Comparison of ENCODE assay signal across 10 cellular contexts in the genomic region with DNA sequence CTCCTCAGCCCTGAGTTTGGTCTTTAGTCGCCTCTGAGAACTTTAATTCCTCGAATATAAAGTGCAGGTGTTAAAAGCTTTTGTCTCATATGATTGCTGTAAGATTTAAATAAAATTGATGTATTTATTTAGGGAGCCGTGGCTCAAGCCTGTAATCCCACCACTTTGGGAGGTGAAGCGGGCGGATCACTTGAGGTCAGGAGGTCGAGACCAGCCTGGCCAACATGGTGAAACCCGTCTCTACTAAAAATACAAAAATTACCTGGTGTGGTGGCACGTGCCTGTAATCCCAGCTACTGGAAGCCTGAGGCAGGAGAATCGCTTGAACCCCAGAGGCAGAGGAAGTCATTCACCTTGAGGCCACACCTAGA. TPM values are rescaled to one million over a fixed set of nuclear protein-coding genes. Genes with fewer than 3 reads are reported as not detected.
DNase-seq lines count a peak whose midpoint lies in the region; ATAC-seq and TF ChIP-seq lines count a peak whose summit lies in the region.
"Had no signal": no experiment of that assay in that cellular context is flagged by ENCODE, and none has a peak within 500 bp of the region (broad histone marks: within the 10 kb centered on the region; RNA-seq: fewer than 3 reads in every experiment).

No MANE protein-coding gene starts in this region.

- no peak overlapping the region for H2BK12ac ChIP-seq in neuronal stem cell (ENCODE audit: low read length)

- peaks cover 4% of the 10 kb centered on the region for H3K79me1 ChIP-seq in neuronal stem cell (ENCODE audit: low read depth, low read length)

- no peak overlapping the region for H2BK15ac ChIP-seq in neuronal stem cell (ENCODE audit: low read length)

- H3K79me2 ChIP-seq in Loucy (ENCODE audit: insufficient read depth, low read length), result peaks cover 45% of the 10 kb centered on the region

- no peak for ATAC-seq in body of pancreas
- no peak for ATAC-seq in GM19395 (IDR thresholded peaks at IDR 0.05; ENCODE audit: unreplicated experiment)

- H4K8ac ChIP-seq in neuronal stem cell (ENCODE audit: low read depth, low read length), result no peak overlapping the region

- CTCF ChIA-PET in Caco-2 (lab: Charles Lee), result no interaction called here

- H3K4me1 Mint-ChIP-seq in Caco-2 (ENCODE audit: low read depth, unreplicated experiment), result peaks cover 37% of the 10 kb centered on the region
- peaks cover 54% of the 10 kb centered on the region for H3K4me1 Mint-ChIP-seq in brain

- H3K4me3 ChIP-seq in Caco-2 (ENCODE audit: low read depth, low read length) (no peak overlapping the region), Loucy (ENCODE audit: low read length, poor library complexity, severe bottlenecking) (peak overlapping the region; percentile 54), neuronal stem cell (ENCODE audit: low read length in 2 of 2) (no peak overlapping the region), body of pancreas (no peak overlapping the region)

- H3K14ac ChIP-seq in neuronal stem cell (ENCODE audit: low read length), result no peak overlapping the region

- no peak for DNase-seq in Caco-2
- no peak for DNase-seq in neuronal stem cell (ENCODE audit: low spot score)
- no peak for DNase-seq in body of pancreas
- DNase-seq in HT-29 (ENCODE audit: low spot score), result no peak
- DNase-seq in RPMI8226, result no peak

- no peak for TF ChIP-seq POLR2A in body of pancreas (IDR thresholded peaks at IDR 0.05)

- no peak overlapping the region for H3K4ac ChIP-seq in neuronal stem cell (ENCODE audit: low read length)

- H3K9me2 ChIP-seq in Loucy (replicated peaks; ENCODE audit: low read depth, low read length), result no peaks in the 10 kb centered on the region

- H3K9ac ChIP-seq in Loucy (ENCODE audit: low read depth, low read length, poor library complexity, severe bottlenecking) (peak overlapping the region; percentile 59), neuronal stem cell (ENCODE audit: low read depth, low read length, poor library complexity) (no peak overlapping the region)

- no peak for TF ChIP-seq CTCF in Caco-2 (IDR thresholded peaks at IDR 0.05; ENCODE audit: insufficient read depth in 1 of 2, low read depth in 1 of 2, low read length in 1 of 2, severe bottlenecking in 1 of 2, unreplicated experiment in 1 of 2)
- no peak for TF ChIP-seq CTCF in Loucy (conservative IDR thresholded peaks at IDR 0.05; ENCODE audit: low read length)
- no peak for TF ChIP-seq CTCF in brain (conservative IDR thresholded peaks at IDR 0.05)
- TF ChIP-seq CTCF in body of pancreas (IDR thresholded peaks at IDR 0.05), result no peak

- no peaks in the 10 kb centered on the region for H3F3A ChIP-seq in Loucy (ENCODE audit: low read depth)

- no peak overlapping the region for H2AK5ac ChIP-seq in neuronal stem cell (ENCODE audit: low read depth, low read length)

- H2AFZ ChIP-seq in Loucy (ENCODE audit: low read length) (no peak overlapping the region), neuronal stem cell (ENCODE audit: low read length) (peak overlapping the region; percentile 84)

- H3K9me3 ChIP-seq in Caco-2, result no peaks in the 10 kb centered on the region
- H3K9me3 ChIP-seq in Loucy (ENCODE audit: insufficient read depth, low read depth, low read length), result no peaks in the 10 kb centered on the region
- H3K9me3 ChIP-seq in neuronal stem cell (replicated peaks in 1 of 2; ENCODE audit: control insufficient read depth in 2 of 2, insufficient read depth in 1 of 2, low read depth in 1 of 2, low read length in 2 of 2), result no peaks in the 10 kb centered on the region
- no peaks in the 10 kb centered on the region for H3K9me3 ChIP-seq in body of pancreas
- H3K9me3 ChIP-seq: adrenal gland, tibial nerve had no signal

- H3K23ac ChIP-seq in neuronal stem cell (ENCODE audit: low read depth, low read length, poor library complexity), result no peak overlapping the region

- H3K36me3 Mint-ChIP-seq in Caco-2 (ENCODE audit: insufficient read depth, unreplicated experiment) (peaks cover 49% of the 10 kb centered on the region), brain (peaks cover 9% of the 10 kb centered on the region)

- H3K36me3 ChIP-seq in Caco-2 (ENCODE audit: control insufficient read depth, insufficient read depth, low read length) (peaks cover 7% of the 10 kb centered on the region), Loucy (ENCODE audit: insufficient read depth, low read length) (peaks cover under 1% of the 10 kb centered on the region; the same call in 1 of the 2 replicates), neuronal stem cell (replicated peaks in 1 of 2; ENCODE audit: control insufficient read depth in 2 of 2, insufficient read depth in 2 of 2, low read length in 2 of 2) (peaks cover under 1 to 16% of the 10 kb centered on the region in 2 donors), body of pancreas (replicated peaks in 1 of 2; ENCODE audit: insufficient read depth in 1 of 2, low read depth in 2 of 2) (no peaks in the 10 kb centered on the region)
- H3K36me3 ChIP-seq: adrenal gland had no signal

- H2BK120ac ChIP-seq in neuronal stem cell (ENCODE audit: low read depth, low read length), result no peak overlapping the region

- H3K4me1 ChIP-seq in Caco-2 (peaks cover 29% of the 10 kb centered on the region), Loucy (ENCODE audit: insufficient read depth, low read length, poor library complexity, severe bottlenecking) (peaks cover 38% of the 10 kb centered on the region), neuronal stem cell (ENCODE audit: control insufficient read depth in 2 of 2, insufficient read depth in 1 of 2, low read depth in 1 of 2, low read length in 2 of 2) (peaks cover 11 to 13% of the 10 kb centered on the region in 2 donors), body of pancreas (peaks cover 43% of the 10 kb centered on the region)

- POLR2A ChIA-PET in Caco-2 (lab: Charles Lee), result interaction anchor here (0.5 to 1.0 kb wide), 11 partner anchors 7 to 1589 kb away, joined by 3 to 11 read pairs (median 4); a partner anchor contains a TSS

- H3K9me3 Mint-ChIP-seq in Caco-2 (ENCODE audit: unreplicated experiment), result no peaks in the 10 kb centered on the region
- H3K9me3 Mint-ChIP-seq in brain, result peaks cover 0 to 2% (median 0%) of the 10 kb centered on the region in 5 experiments

- no peak overlapping the region for H4K91ac ChIP-seq in neuronal stem cell (ENCODE audit: low read depth, low read length, poor library complexity)

- no peak overlapping the region for H3K18ac ChIP-seq in neuronal stem cell (ENCODE audit: low read length)

- intact Hi-C loops in Caco-2 (cut with micrococcal nuclease; ENCODE audit: unreplicated experiment), result loop anchor here (1.0 to 2.0 kb wide), 2 partner anchors 14 to 62 kb away; a partner anchor contains a TSS
- intact Hi-C loops in body of pancreas (cut with DNase I), result no loop called here

- H3K4me2 ChIP-seq in Loucy (ENCODE audit: low read depth, low read length, poor library complexity, severe bottlenecking) (peak overlapping the region; percentile 61), neuronal stem cell (ENCODE audit: insufficient read depth, low read length, poor library complexity, severe bottlenecking) (no peak overlapping the region)

- H3K27me3 ChIP-seq in Caco-2 (replicated peaks; ENCODE audit: control insufficient read depth, insufficient read depth, low read length) (no peaks in the 10 kb centered on the region), Loucy (ENCODE audit: insufficient read depth, low read length, poor library complexity, severe bottlenecking) (peaks cover 5% of the 10 kb centered on the region), neuronal stem cell (ENCODE audit: control insufficient read depth in 3 of 3, insufficient read depth in 3 of 3, low read depth in 1 of 3, low read length in 3 of 3) (no peaks in the 10 kb centered on the region), body of pancreas (no peaks in the 10 kb centered on the region)
- H3K27me3 ChIP-seq: tibial nerve had no signal

- peaks cover 39% of the 10 kb centered on the region for H4K20me1 ChIP-seq in Loucy (ENCODE audit: insufficient read depth, low read length, poor library complexity, severe bottlenecking)

- no CpG with 5 or more reads among the region's 9 CpGs for WGBS in neuronal stem cell (ENCODE audit: extremely low coverage in 2 of 2, insufficient read length in 2 of 2, insufficient replicate concordance in 1 of 2), 2 donors
- 53 to 57% methylated on average over 9 of the region's 9 CpGs for whole genome bisulfite sequencing in body of pancreas, 2 donors

- H3K27ac Mint-ChIP-seq in Caco-2 (ENCODE audit: unreplicated experiment) (no peak overlapping the region), brain (peak overlapping the region in 2 of 5 experiments; percentile 66 to 84)

- H2BK5ac ChIP-seq in neuronal stem cell (ENCODE audit: low read length), result no peak overlapping the region

- H3K4me3 Mint-ChIP-seq in Caco-2 (ENCODE audit: unreplicated experiment), result peak overlapping the region; percentile 37
- H3K4me3 Mint-ChIP-seq in brain, result peak overlapping the region; percentile 85 to 95 (median 94)

- H3K27ac ChIP-seq in neuronal stem cell (replicated peaks; ENCODE audit: low read length) (no peak overlapping the region), body of pancreas (no peak overlapping the region)

- no TSS peak for BruUV-seq in Caco-2 (replicated peaks; lab: Mats Ljungman, UMichigan)

- H3K27me3 Mint-ChIP-seq in Caco-2 (ENCODE audit: insufficient read depth, unreplicated experiment) (no peaks in the 10 kb centered on the region), brain (peaks cover 24% of the 10 kb centered on the region)

RNA-seq across cellular contexts. Expression of a gene that starts 0.6 kb away (rescaled TPM):
- 497 and 512 TPM in 2 replicates for total RNA-seq in Caco-2 (2022)
- polyA plus RNA-seq in brain (ENCODE audit: insufficient read depth, low read depth, low replicate concordance), result 175 TPM
- 54.5 TPM for polyA plus RNA-seq in neuronal stem cell (2013, experiment 1 of 2)
- polyA plus RNA-seq in neuronal stem cell (2013, experiment 2 of 2), result 53.6 TPM
- total RNA-seq in body of pancreas, result 10 to 100 TPM; 31.4 to 39.2 TPM
- total RNA-seq in HT-29 (2014; rRNA removed; shearing (Covaris generic)), result 772 and 790 TPM in 2 replicates

RNA-seq across cellular contexts. Expression of a gene that starts 42.7 kb away (rescaled TPM):
- 151 and 162 TPM in 2 replicates for total RNA-seq in Caco-2 (2022)
- 104 TPM for polyA plus RNA-seq in brain (ENCODE audit: insufficient read depth, low read depth, low replicate concordance)
- 94.3 TPM for polyA plus RNA-seq in neuronal stem cell (2013, experiment 1 of 2)
- polyA plus RNA-seq in neuronal stem cell (2013, experiment 2 of 2), result 93.2 TPM
- 10 to 100 TPM; 51.4 to 55.5 TPM for total RNA-seq in body of pancreas
- total RNA-seq in HT-29 (2014; rRNA removed; shearing (Covaris generic)), result 229 and 268 TPM in 2 replicates

RNA-seq across cellular contexts. Expression of a gene that starts 43.1 kb away (rescaled TPM):
- total RNA-seq in Caco-2 (2022), result 30.6 and 33.1 TPM in 2 replicates
- polyA plus RNA-seq in brain (ENCODE audit: insufficient read depth, low read depth, low replicate concordance), result 9.0 TPM
- 16.8 TPM for polyA plus RNA-seq in neuronal stem cell (2013, experiment 1 of 2)
- polyA plus RNA-seq in neuronal stem cell (2013, experiment 2 of 2), result 16.0 TPM
- 10 to 100 TPM in 1 of 2 donors, 1 to 10 TPM in 1; 8.8 to 13.2 TPM for total RNA-seq in body of pancreas
- total RNA-seq in HT-29 (2014; rRNA removed; shearing (Covaris generic)), result 30.7 and 30.8 TPM in 2 replicates

Comparison
In these comparisons a context has a peak if more than half of its experiments do, and no peak if none do; other contexts are left out.
1. RNA of a gene that starts 0.6 kb away (total RNA-seq): 772 to 790 TPM in HT-29 and 497 to 512 TPM in Caco-2; 31.4 to 39.2 TPM in body of pancreas; every median in the first group is over 10 times any median in the second.